In the genomic region with DNA sequence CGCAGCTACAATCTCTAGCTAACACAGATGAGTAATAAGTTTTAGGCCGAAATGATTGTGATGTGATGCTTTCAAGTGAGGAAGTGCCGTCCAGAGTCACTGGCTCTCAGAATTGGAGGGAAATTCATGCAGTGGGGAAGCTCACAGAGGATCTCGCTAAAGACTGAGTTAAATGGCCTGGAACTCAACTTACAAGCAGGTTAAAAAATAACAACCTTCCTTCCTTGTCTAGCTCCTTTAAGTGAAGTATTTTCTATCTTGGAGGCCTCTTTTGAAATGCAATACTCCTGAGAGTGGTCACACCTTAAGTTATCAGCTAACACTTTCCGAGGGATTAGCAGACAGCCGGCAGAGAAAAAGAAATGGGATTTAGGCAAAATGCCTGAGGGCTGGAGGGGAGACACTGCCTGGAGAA, we compare ENCODE assay signal across 20 cellular contexts.
"Had no signal": no experiment of that assay in that cellular context is flagged by ENCODE, and none has a peak within 500 bp of the region (broad histone marks: within the 10 kb centered on the region; RNA-seq: fewer than 3 reads in every experiment).

No MANE protein-coding gene starts in this region.

- H3K79me2 ChIP-seq: hepatocyte had no signal

- DNase-seq: activated CD4-positive, alpha-beta T cell treated with anti-CD3 and anti-CD28 coated beads for 48 hours; activated CD4-positive, CD25-positive, alpha-beta regulatory T cell; activated CD8-positive, alpha-beta T cell treated with anti-CD3 and anti-CD28 coated beads for 36 hours; activated naive CD4-positive, alpha-beta T cell treated with anti-CD3 and anti-CD28 coated beads for 36 hours; activated T-cell treated with anti-CD3 and anti-CD28 coated beads, Interleukin-2, amount 50 U/mL, for 1 hour; body of pancreas; dermis blood vessel endothelial cell; effector memory CD4-positive, alpha-beta T cell; esophagus squamous epithelium; left colon; mucosa of descending colon; naive thymus-derived CD4-positive, alpha-beta T cell; stimulated activated naive B cell treated with anti-CD40 and anti-IgM and Interleukin-4, amounts not matched to agents 10 μg/mL and 1 μg/mL and 100 μg/mL, for 72 hours; T-helper 17 cell; upper lobe of left lung had no signal

- H3K4me2 ChIP-seq: hepatocyte had no signal

- H3K36me3 ChIP-seq: esophagus squamous epithelium, neutrophil, thoracic aorta, upper lobe of left lung had no signal

- H3K4me1 ChIP-seq: body of pancreas, esophagus squamous epithelium, upper lobe of left lung had no signal

- H3K27me3 ChIP-seq: body of pancreas, hepatocyte, neutrophil, upper lobe of left lung had no signal

- H3K27ac Mint-ChIP-seq: activated CD8-positive, alpha-beta T cell treated with anti-CD3 and anti-CD28 coated beads for 36 hours; activated naive CD4-positive, alpha-beta T cell treated with anti-CD3 and anti-CD28 coated beads for 36 hours; activated T-helper 2 cell treated with anti-CD3 and anti-CD28 coated beads, Interferon-gamma antibody, Interleukin-2, Interleukin-4, amounts not matched to agents 10 μg/mL and 5 μg/mL and 100 μg/mL, durations not matched to agents 14 hours and 24 hours and 36 hours; memory B cell; naive thymus-derived CD4-positive, alpha-beta T cell; stimulated activated naive B cell treated with anti-CD40 and anti-IgM and Interleukin-4, amounts not matched to agents 10 μg/mL and 1 μg/mL and 100 μg/mL, for 72 hours; T-helper 17 cell had no signal

- H3K27ac ChIP-seq: body of pancreas, esophagus squamous epithelium, hepatocyte, neutrophil, thoracic aorta, upper lobe of left lung had no signal

- H3K9me3 Mint-ChIP-seq: activated CD8-positive, alpha-beta T cell treated with anti-CD3 and anti-CD28 coated beads for 36 hours; activated naive CD4-positive, alpha-beta T cell treated with anti-CD3 and anti-CD28 coated beads for 36 hours; activated T-helper 2 cell treated with anti-CD3 and anti-CD28 coated beads, Interferon-gamma antibody, Interleukin-2, Interleukin-4, amounts not matched to agents 10 μg/mL and 5 μg/mL and 100 μg/mL, durations not matched to agents 14 hours and 24 hours and 36 hours; memory B cell; naive thymus-derived CD4-positive, alpha-beta T cell; stimulated activated naive B cell treated with anti-CD40 and anti-IgM and Interleukin-4, amounts not matched to agents 10 μg/mL and 1 μg/mL and 100 μg/mL, for 72 hours had no signal

- H3K4me3 ChIP-seq: body of pancreas, esophagus squamous epithelium, hepatocyte, mucosa of descending colon, thoracic aorta, upper lobe of left lung had no signal

- H3K36me3 Mint-ChIP-seq: memory B cell; naive thymus-derived CD4-positive, alpha-beta T cell; stimulated activated naive B cell treated with anti-CD40 and anti-IgM and Interleukin-4, amounts not matched to agents 10 μg/mL and 1 μg/mL and 100 μg/mL, for 72 hours had no signal

- H3K4me1 Mint-ChIP-seq: memory B cell, T-helper 17 cell had no signal

- H3K4me3 Mint-ChIP-seq: activated CD8-positive, alpha-beta T cell treated with anti-CD3 and anti-CD28 coated beads for 36 hours; activated naive CD4-positive, alpha-beta T cell treated with anti-CD3 and anti-CD28 coated beads for 36 hours; memory B cell; naive thymus-derived CD4-positive, alpha-beta T cell; stimulated activated naive B cell treated with anti-CD40 and anti-IgM and Interleukin-4, amounts not matched to agents 10 μg/mL and 1 μg/mL and 100 μg/mL, for 72 hours; T-helper 17 cell had no signal

- H3K9me3 ChIP-seq: body of pancreas, esophagus squamous epithelium, mucosa of descending colon, neutrophil, thoracic aorta, upper lobe of left lung had no signal

- H3K27me3 Mint-ChIP-seq: activated CD8-positive, alpha-beta T cell treated with anti-CD3 and anti-CD28 coated beads for 36 hours had no signal

- H2AFZ ChIP-seq: hepatocyte had no signal
